In the genomic region with DNA sequence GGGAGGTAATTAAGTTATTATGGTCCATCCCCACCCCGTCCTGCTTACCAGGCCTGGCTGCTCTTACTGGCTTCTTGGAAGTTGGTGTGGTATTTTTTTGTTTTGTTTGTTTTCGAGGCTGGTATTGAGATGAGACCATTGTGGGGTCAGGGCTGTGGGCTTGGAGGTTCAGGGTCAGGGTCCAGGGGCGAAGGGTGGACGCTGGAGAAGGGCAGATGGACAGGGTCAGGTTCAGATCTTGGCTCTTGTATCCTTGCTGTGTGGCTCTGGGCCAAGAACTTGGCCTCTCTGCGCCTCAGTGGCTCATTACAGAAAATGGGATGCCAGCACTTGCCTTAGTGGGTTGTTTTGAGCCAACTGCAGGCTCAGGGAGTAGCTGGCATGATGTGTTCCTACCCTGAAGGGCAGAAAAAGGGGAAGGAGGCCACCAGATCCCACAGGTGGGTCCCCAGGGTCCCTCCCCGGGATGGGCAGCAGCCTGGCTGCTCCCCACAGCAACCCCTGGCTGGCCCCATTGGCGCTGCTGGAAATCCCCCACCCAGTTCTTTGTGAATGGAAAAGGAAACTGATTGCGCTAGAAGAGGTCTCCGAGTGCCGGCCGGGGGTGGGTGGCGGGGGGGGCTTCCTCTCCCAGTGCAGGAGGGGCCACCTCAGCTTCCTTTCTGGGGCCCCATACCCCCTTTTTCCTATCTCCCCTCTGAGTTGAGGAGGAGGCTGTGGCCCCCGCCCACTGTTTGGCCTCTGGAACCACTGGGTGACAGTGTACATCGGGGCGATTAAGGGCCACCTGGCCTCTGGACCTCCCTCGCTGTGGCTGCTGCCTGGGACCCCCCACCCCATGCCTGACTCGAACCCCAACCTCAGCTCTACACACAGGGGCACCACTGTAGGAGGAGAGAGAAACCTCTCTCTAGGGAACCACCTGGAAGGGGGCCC, we compare ENCODE assay signal across 1 cellular context.
TF ChIP-seq lines count a peak whose summit lies in the region.

No MANE protein-coding gene starts in this region.

TF ChIP-seq in WTC11, 78 proteins besides CTCF, POLR2A, EP300 and RAD21 (continued from another document):
- TF ChIP-seq, protein P1, sequence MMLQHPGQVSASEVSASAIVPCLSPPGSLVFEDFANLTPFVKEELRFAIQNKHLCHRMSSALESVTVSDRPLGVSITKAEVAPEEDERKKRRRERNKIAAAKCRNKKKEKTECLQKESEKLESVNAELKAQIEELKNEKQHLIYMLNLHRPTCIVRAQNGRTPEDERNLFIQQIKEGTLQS (CRISPR knock-in tag; conservative IDR thresholded peaks at IDR 0.05) = no peak
- no peak for TF ChIP-seq TCF7 (CRISPR knock-in tag; IDR thresholded peaks at IDR 0.05; ENCODE audit: low read depth)
